In the genomic region with DNA sequence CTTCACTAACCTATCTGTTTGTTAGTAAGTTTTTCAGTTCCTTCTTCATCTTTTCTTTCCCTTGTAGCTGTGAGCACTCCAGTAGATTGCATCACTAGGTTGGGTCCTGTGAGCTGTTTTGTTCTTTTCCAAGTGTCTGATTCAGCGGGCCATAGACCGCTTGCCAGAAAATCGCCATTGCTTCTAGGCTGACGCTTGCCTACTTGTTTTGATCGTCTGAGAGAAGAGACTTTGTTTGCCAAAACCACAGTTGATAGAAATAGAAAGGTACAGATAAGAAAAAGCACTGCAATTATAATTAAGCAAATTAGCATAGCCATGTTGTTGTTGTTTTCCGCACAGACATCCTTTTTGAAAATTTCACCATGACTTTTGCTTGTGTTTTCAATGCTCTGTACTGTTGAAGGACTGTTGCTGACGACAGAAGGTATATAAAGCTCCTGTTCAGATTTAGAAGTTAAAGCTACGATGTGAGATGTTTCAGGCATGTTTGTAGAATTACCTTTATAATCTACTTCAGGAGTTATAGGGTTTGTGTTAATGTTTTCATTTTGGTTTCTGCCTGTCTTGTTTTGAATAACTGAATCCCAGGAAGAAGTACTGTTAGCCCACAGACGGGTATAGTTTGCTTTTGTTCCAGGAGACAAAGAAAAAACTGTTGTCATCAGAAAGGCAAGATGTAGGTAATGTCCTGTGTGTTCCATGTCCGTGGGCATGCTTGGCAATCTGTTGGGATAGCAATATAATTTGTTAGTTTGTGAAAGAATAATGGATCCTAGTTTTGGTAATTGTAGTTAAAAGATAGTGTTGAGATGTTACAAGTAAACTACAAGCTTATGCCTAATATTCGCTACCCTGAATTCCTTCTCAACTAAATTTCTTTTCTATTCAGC, we compare ENCODE assay signal across 9 cellular contexts. TPM values are rescaled to one million over a fixed set of nuclear protein-coding genes. Genes with fewer than 3 reads are reported as not detected.
DNase-seq lines count a peak whose midpoint lies in the region; ATAC-seq and TF ChIP-seq lines count a peak whose summit lies in the region.
"Had no signal": no experiment of that assay in that cellular context is flagged by ENCODE, and none has a peak within 500 bp of the region (broad histone marks: within the 10 kb centered on the region; RNA-seq: fewer than 3 reads in every experiment).

No MANE protein-coding gene starts in this region.

- peak; percentile 66 for ATAC-seq in thoracic aorta (ENCODE audit: insufficient number of reproducible peaks, low FRiP score, low read depth)
- no peak for ATAC-seq in HG03439 (IDR thresholded peaks at IDR 0.05; ENCODE audit: unreplicated experiment)
- ATAC-seq in GM21717 (IDR thresholded peaks at IDR 0.05; ENCODE audit: unreplicated experiment) = no peak

- no peaks in the 10 kb centered on the region for H3K27me3 ChIP-seq in HUES6 (ENCODE audit: control insufficient read depth, insufficient read depth, low read length)
- no peaks in the 10 kb centered on the region for H3K27me3 ChIP-seq in mucosa of stomach (ENCODE audit: control insufficient read depth, insufficient read depth, low read length)
- H3K27me3 ChIP-seq in thoracic aorta (replicated peaks; ENCODE audit: insufficient read depth) = no peaks in the 10 kb centered on the region

- TF ChIP-seq CTCF in GM12864 (IDR thresholded peaks at IDR 0.05; ENCODE audit: low read depth, low read length, missing control alignments) (no peak), thoracic aorta (IDR thresholded peaks at IDR 0.05) (no peak)

- DNase-seq in GM12864 (ENCODE audit: low read depth) (peak; percentile 73), thoracic aorta (ENCODE audit: low spot score) (peak; percentile 4)
- DNase-seq in activated CD4-positive, alpha-beta T cell treated with anti-CD3 and anti-CD28 coated beads for 1 hour = peak; percentile 37

- H3K9me3 ChIP-seq in HUES6 (ENCODE audit: control insufficient read depth, insufficient read depth, low read depth, low read length) (no peaks in the 10 kb centered on the region), mucosa of stomach (ENCODE audit: control insufficient read depth, low read length) (no peaks in the 10 kb centered on the region), thoracic aorta (no peaks in the 10 kb centered on the region)

- H3K9ac ChIP-seq in HUES6 (ENCODE audit: low read length) (no peak overlapping the region), mucosa of stomach (ENCODE audit: low read length) (peak overlapping the region; percentile 0)

- 0 out of 2 replicates have a peak overlapping the region, but pooled peaks have one; percentile 27 for H3K27ac ChIP-seq in HUES6 (ENCODE audit: low read depth, low read length)
- H3K27ac ChIP-seq in cingulate gyrus (ENCODE audit: low read depth, low read length) = peak overlapping the region; percentile 91
- peak overlapping the region; percentile 19 to 45 for H3K27ac ChIP-seq in thoracic aorta

- H3K4me3 ChIP-seq in GM12864 (ENCODE audit: low read depth, low read length) (peak overlapping the region; percentile 42), HUES6 (ENCODE audit: low read depth, low read length) (no peak overlapping the region), mucosa of stomach (ENCODE audit: low read length) (no peak overlapping the region), thoracic aorta (peak overlapping the region; percentile 47)

- H3K36me3 ChIP-seq in HUES6 (ENCODE audit: control insufficient read depth, insufficient read depth, low read length) (no peaks in the 10 kb centered on the region), mucosa of stomach (ENCODE audit: control insufficient read depth, insufficient read depth, low read length) (no peaks in the 10 kb centered on the region), thoracic aorta (no peaks in the 10 kb centered on the region)

- H3K4me1 ChIP-seq in HUES6 (ENCODE audit: control insufficient read depth, insufficient read depth, low read length) (no peaks in the 10 kb centered on the region), mucosa of stomach (ENCODE audit: control insufficient read depth, insufficient read depth, low read length) (no peaks in the 10 kb centered on the region), thoracic aorta (ENCODE audit: control insufficient read depth in 1 of 2, low read depth in 2 of 2) (peaks cover 11% of the 10 kb centered on the region in 2 donors)

RNA-seq across cellular contexts. Expression of a gene that starts 2.9 kb away (rescaled TPM):
- total RNA-seq in thoracic aorta = 10 to 100 TPM in 1 of 2 donors, 1 to 10 TPM in 1; 7.6 to 15.5 TPM
- total RNA-seq: NCI-H460 had no signal

RNA-seq across cellular contexts. Expression of a gene that starts 4.7 kb away (rescaled TPM):
- 10 to 100 TPM; 14.4 to 18.5 TPM for total RNA-seq in thoracic aorta

RNA-seq across cellular contexts. Expression of a gene that starts 21.5 kb away (rescaled TPM):
- not detected for total RNA-seq in thoracic aorta
- total RNA-seq: NCI-H460 had no signal

Comparison
In these comparisons a context has a peak if more than half of its experiments do, and no peak if none do; other contexts are left out.
1. DNase-seq: peak in every context shown above with its lines; median percentile 73 in GM12864; 37 in activated CD4-positive, alpha-beta T cell treated with anti-CD3 and anti-CD28 coated beads for 1 hour; 4 in thoracic aorta.
2. H3K4me3 ChIP-seq: peak in GM12864 (single experiment) and thoracic aorta (single experiment); none in HUES6 (single experiment) and mucosa of stomach (single experiment).
3. H3K27ac ChIP-seq: peak in every context shown above with its lines; median percentile 91 in cingulate gyrus; 32 in thoracic aorta; 27 in HUES6.